In genomic region chr18:48942554-48943261, GRCh38 we compare ENCODE assay signal across 9 cellular contexts. TPM values are rescaled to one million over a fixed set of nuclear protein-coding genes. Genes with fewer than 3 reads are reported as not detected.
DNase-seq lines count a peak whose midpoint lies in the region; ATAC-seq and TF ChIP-seq lines count a peak whose summit lies in the region.
"Had no signal": no experiment of that assay in that cellular context is flagged by ENCODE, and none has a peak within 500 bp of the region (broad histone marks: within the 10 kb centered on the region; RNA-seq: fewer than 3 reads in every experiment).

No MANE protein-coding gene starts in this region.

- ATAC-seq in Panc1 (peak; percentile 68), psoas muscle (peak; percentile 71 to 90 (median 88))
- ATAC-seq: activated naive CD4-positive, alpha-beta T cell treated with anti-CD3 and anti-CD28 coated beads, Interleukin-2, amount 50 U/mL, for 72 hours had no signal

- no peaks in the 10 kb centered on the region for H3K27me3 ChIP-seq in Panc1 (ENCODE audit: control insufficient read depth, insufficient read depth, low read length)
- H3K27me3 ChIP-seq in psoas muscle (ENCODE audit: insufficient read depth in 3 of 3, low read length in 2 of 3), result no peaks in the 10 kb centered on the region

- H3K9me3 ChIP-seq in Panc1 (ENCODE audit: control insufficient read depth, insufficient read depth, low read depth, low read length) (no peaks in the 10 kb centered on the region), psoas muscle (no peaks in the 10 kb centered on the region)

- peaks cover 81% of the 10 kb centered on the region for H3K4me1 ChIP-seq in Panc1 (ENCODE audit: control insufficient read depth, insufficient read depth, low read length)
- H3K4me1 ChIP-seq in psoas muscle, result peaks cover 95% of the 10 kb centered on the region

- POLR2A ChIA-PET in Panc1 (lab: Charles Lee), result no interaction called here

- H3K36me3 ChIP-seq in Panc1 (ENCODE audit: control insufficient read depth, insufficient read depth, low read length), result peaks cover 4% of the 10 kb centered on the region; the same call in 1 of the 2 replicates
- peaks cover 0 to 12% of the 10 kb centered on the region in 2 donors for H3K36me3 ChIP-seq in psoas muscle (ENCODE audit: insufficient read depth in 1 of 2, low read depth in 1 of 2)

- DNase-seq in EL, result peak; percentile 99
- DNase-seq in Panc1 (ENCODE audit: low read depth, low spot score), result peak; percentile 83
- DNase-seq in fibroblast of gingiva (ENCODE audit: low read depth), result peak; percentile 76
- peak in 1 of 2 donors; percentile 52 for DNase-seq in psoas muscle
- DNase-seq in NCI-H345 (lab: John Stamatoyannopoulos, UW), result no peak
- no peak for DNase-seq in activated CD8-positive, alpha-beta memory T cell treated with anti-CD3 and anti-CD28 coated beads for 24 hours
- DNase-seq in NCI-H2081 (lab: John Stamatoyannopoulos, UW), result no peak
- DNase-seq in COR-L47 (lab: John Stamatoyannopoulos, UW), result no peak

- WGBS in psoas muscle, 3 donors, result 45 to 60% (median 54%) methylated on average over 12 of the region's 12 CpGs

- in situ Hi-C loops in Panc1 (cut with HindIII; ENCODE audit: low pct_unique_long_range_greater_than_20kb, low sequenced_read_pairs), result no loop called here

- CTCF ChIA-PET in Panc1 (lab: Charles Lee), result no interaction called here

- H3K4me3 ChIP-seq in Panc1 (ENCODE audit: low read depth in 2 of 2, low read length in 2 of 2) (peak overlapping the region; percentile 14 to 39), psoas muscle (peak overlapping the region; percentile 79)

- peak overlapping the region; percentile 90 for H3K27ac ChIP-seq in Panc1 (ENCODE audit: low read length)
- H3K27ac ChIP-seq in psoas muscle, result peak overlapping the region; percentile 99

- intact Hi-C loops in Panc1 (cut with micrococcal nuclease; ENCODE audit: unreplicated experiment) (loop anchor here (10.0 kb wide), 1 partner anchor 268 kb away; no protein-coding TSS in a partner anchor), psoas muscle (cut with DNase I) (no loop called here)

- no peak for TF ChIP-seq CTCF in Panc1 (IDR thresholded peaks at IDR 0.05)
- no peak for TF ChIP-seq CTCF in psoas muscle (IDR thresholded peaks at IDR 0.05)

- BruUV-seq in Panc1 (replicated peaks; lab: Mats Ljungman, UMichigan), result no TSS peak

RNA-seq across cellular contexts. Expression of gene SMAD7, which starts 8.1 kb away (rescaled TPM):
- 21.3 TPM for total RNA-seq in Panc1 (2021; ENCODE audit: unreplicated experiment)
- polyA plus RNA-seq in Panc1 (2012; ENCODE audit: insufficient read length), result 14.5 TPM
- total RNA-seq in psoas muscle, result 10 to 100 TPM in 2 of 4 donors, 1 to 10 TPM in 2; 8.4 to 14.7 (median 10.4) TPM
- polyA plus RNA-seq in psoas muscle, result 1 to 10 TPM; 5.4 to 6.1 (median 5.8) TPM

Comparison
In these comparisons a context has a peak if more than half of its experiments do, and no peak if none do; other contexts are left out.
1. DNase-seq: peak in EL (single experiment), Panc1 (single experiment) and fibroblast of gingiva (single experiment); none in NCI-H345 (single experiment), activated CD8-positive, alpha-beta memory T cell treated with anti-CD3 and anti-CD28 coated beads for 24 hours (single experiment), NCI-H2081 (0 of 2) and COR-L47 (single experiment).